Comparison of ENCODE assay signal across 1 cellular context in the genomic region with DNA sequence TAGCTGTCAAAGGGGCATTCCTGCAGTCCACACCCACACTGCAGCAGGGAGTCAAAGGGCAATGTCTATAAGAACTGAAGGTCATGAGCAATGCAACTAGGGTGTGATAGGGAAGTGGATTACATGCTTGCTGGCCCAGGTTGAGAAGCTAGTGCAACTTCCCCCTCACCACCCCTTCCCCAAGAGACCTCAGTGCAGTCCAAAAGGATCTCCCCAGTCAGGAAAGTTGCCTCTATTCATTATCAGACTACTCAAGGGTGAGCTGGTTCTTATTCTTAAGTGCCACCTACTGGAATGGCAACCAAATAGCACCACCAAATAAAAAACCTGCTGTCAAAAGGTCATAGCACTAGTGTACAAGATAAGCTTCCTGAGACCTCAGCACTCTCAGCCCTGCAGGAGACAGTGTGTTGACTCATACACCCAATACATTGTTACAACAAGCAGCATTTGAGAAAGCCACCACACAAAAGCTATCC.
TF ChIP-seq lines count a peak whose summit lies in the region.

No MANE protein-coding gene starts in this region.

TF ChIP-seq in GM23338, 12 proteins besides CTCF, POLR2A, EP300 and RAD21 (continued from another document):
- TF ChIP-seq, protein P1, sequence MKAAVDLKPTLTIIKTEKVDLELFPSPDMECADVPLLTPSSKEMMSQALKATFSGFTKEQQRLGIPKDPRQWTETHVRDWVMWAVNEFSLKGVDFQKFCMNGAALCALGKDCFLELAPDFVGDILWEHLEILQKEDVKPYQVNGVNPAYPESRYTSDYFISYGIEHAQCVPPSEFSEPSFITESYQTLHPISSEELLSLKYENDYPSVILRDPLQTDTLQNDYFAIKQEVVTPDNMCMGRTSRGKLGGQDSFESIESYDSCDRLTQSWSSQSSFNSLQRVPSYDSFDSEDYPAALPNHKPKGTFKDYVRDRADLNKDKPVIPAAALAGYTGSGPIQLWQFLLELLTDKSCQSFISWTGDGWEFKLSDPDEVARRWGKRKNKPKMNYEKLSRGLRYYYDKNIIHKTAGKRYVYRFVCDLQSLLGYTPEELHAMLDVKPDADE (IDR thresholded peaks at IDR 0.05), result no peak
- TF ChIP-seq JUNB (IDR thresholded peaks at IDR 0.05; ENCODE audit: unreplicated experiment), result no peak
- no peak for TF ChIP-seq ZNF114 (CRISPR knock-in tag; IDR thresholded peaks at IDR 0.05)
